ENCODE assay signal across 29 cellular contexts in the genomic region with DNA sequence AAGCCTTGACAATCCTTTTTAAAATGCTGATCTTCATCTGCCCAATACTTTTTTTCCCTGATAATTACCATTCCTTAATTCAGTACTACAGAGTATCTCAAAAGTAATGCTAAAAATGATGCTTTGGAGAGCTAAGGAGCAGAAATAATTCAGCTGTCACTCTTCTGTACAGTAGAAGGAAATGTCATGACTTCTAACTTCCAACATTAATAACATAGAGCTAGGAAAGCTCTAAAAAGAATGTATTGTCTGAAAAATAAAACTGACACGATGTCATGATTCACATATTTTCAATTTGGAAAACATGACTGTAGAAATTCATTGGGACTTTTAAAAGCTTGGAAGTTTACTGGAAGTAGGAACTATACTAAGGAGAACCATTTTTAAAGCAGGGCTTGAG.
"Had no signal": no experiment of that assay in that cellular context is flagged by ENCODE, and none has a peak within 500 bp of the region (broad histone marks: within the 10 kb centered on the region; RNA-seq: fewer than 3 reads in every experiment).

No MANE protein-coding gene starts in this region.

- ATAC-seq: natural killer cell; psoas muscle; right cardiac atrium; right lobe of liver; stimulated activated effector memory CD8-positive, alpha-beta T cell treated with anti-CD3 and anti-CD28 coated beads, Interleukin-12 subunit alpha, Interleukin-12 subunit beta, amount 100 ng/mL, for 72 hours; stimulated activated naive B cell treated with anti-CD40 and anti-IgM and Interleukin-4, amounts not matched to agents 10 μg/mL and 1 μg/mL and 100 μg/mL, for 72 hours had no signal

- H3K36me3 ChIP-seq: neutrophil, ovary, right lobe of liver, sigmoid colon, stomach, thoracic aorta, thyroid gland, tibial nerve, upper lobe of left lung, vagina had no signal

- H3K79me2 ChIP-seq: parathyroid adenoma had no signal

- H2AFZ ChIP-seq: parathyroid adenoma had no signal

- H3K9me3 ChIP-seq: neutrophil, ovary, psoas muscle, right lobe of liver, sigmoid colon, stomach, thoracic aorta, thyroid gland, tibial nerve, upper lobe of left lung, vagina had no signal

- DNase-seq: natural killer cell; nucleus accumbens; ovary; posterior cingulate gyrus; psoas muscle; right cardiac atrium; right lobe of liver; sigmoid colon; small intestine; stimulated activated CD4-positive, alpha-beta T cell treated with anti-CD3 and anti-CD28 coated beads, Interleukin-15, amount 100 ng/mL, for 24 hours; stimulated activated CD4-positive, alpha-beta T cell treated with anti-CD3 and anti-CD28 coated beads, Interleukin-2, amount 100 ng/mL, for 24 hours; stimulated activated CD4-positive, alpha-beta T cell treated with anti-CD3 and anti-CD28 coated beads, Interleukin-2, amount 100 ng/mL, for 48 hours; stimulated activated CD4-positive, alpha-beta T cell treated with anti-CD3 and anti-CD28 coated beads, Interleukin-4, amount 100 ng/mL, for 24 hours; stimulated activated naive B cell treated with anti-CD40 and anti-IgM and Interleukin-4, amounts not matched to agents 10 μg/mL and 1 μg/mL and 100 μg/mL, for 72 hours; stimulated activated naive CD4-positive, alpha-beta T cell treated with Interleukin-2 at 50 U/mL for 16 hours; stomach; thyroid gland; trophoblast cell; upper lobe of left lung had no signal

- H3K9me3 Mint-ChIP-seq: nephron; neural crest cell; stimulated activated naive B cell treated with anti-CD40 and anti-IgM and Interleukin-4, amounts not matched to agents 10 μg/mL and 1 μg/mL and 100 μg/mL, for 72 hours; stimulated activated naive CD8-positive, alpha-beta T cell treated with anti-CD3 and anti-CD28 coated beads, Interleukin-15, Interleukin-2, amounts not matched to agents 100 ng/mL and 50 ng/mL, for 24 hours had no signal

- H3K27me3 Mint-ChIP-seq: progenitor cell of endocrine pancreas; stimulated activated naive B cell treated with anti-CD40 and anti-IgM and Interleukin-4, amounts not matched to agents 10 μg/mL and 1 μg/mL and 100 μg/mL, for 72 hours; stimulated activated naive CD8-positive, alpha-beta T cell treated with anti-CD3 and anti-CD28 coated beads, Interleukin-15, Interleukin-2, amounts not matched to agents 100 ng/mL and 50 ng/mL, for 24 hours had no signal

- H3K27ac Mint-ChIP-seq: natural killer cell; nephron; progenitor cell of endocrine pancreas; stimulated activated effector memory CD8-positive, alpha-beta T cell treated with anti-CD3 and anti-CD28 coated beads, Interleukin-12 subunit alpha, Interleukin-12 subunit beta, amount 100 ng/mL, for 72 hours; stimulated activated naive B cell treated with anti-CD40 and anti-IgM and Interleukin-4, amounts not matched to agents 10 μg/mL and 1 μg/mL and 100 μg/mL, for 72 hours; stimulated activated naive CD8-positive, alpha-beta T cell treated with anti-CD3 and anti-CD28 coated beads, Interleukin-15, Interleukin-2, amounts not matched to agents 100 ng/mL and 50 ng/mL, for 24 hours had no signal

- H3K27me3 ChIP-seq: neutrophil, ovary, right lobe of liver, sigmoid colon, stomach, thyroid gland, tibial nerve, upper lobe of left lung, vagina had no signal

- H3K27ac ChIP-seq: neutrophil, ovary, parathyroid adenoma, psoas muscle, right lobe of liver, sigmoid colon, stomach, thoracic aorta, thyroid gland, tibial nerve, upper lobe of left lung, vagina had no signal

- H3K9ac ChIP-seq: parathyroid adenoma had no signal

- H3K4me1 ChIP-seq: parathyroid adenoma, psoas muscle, right lobe of liver, thyroid gland, upper lobe of left lung, vagina had no signal

- H3K36me3 Mint-ChIP-seq: natural killer cell; stimulated activated effector memory CD8-positive, alpha-beta T cell treated with anti-CD3 and anti-CD28 coated beads, Interleukin-12 subunit alpha, Interleukin-12 subunit beta, amount 100 ng/mL, for 72 hours; stimulated activated naive B cell treated with anti-CD40 and anti-IgM and Interleukin-4, amounts not matched to agents 10 μg/mL and 1 μg/mL and 100 μg/mL, for 72 hours had no signal

- H3K4me1 Mint-ChIP-seq: natural killer cell; nephron; stimulated activated effector memory CD8-positive, alpha-beta T cell treated with anti-CD3 and anti-CD28 coated beads, Interleukin-12 subunit alpha, Interleukin-12 subunit beta, amount 100 ng/mL, for 72 hours; stimulated activated naive B cell treated with anti-CD40 and anti-IgM and Interleukin-4, amounts not matched to agents 10 μg/mL and 1 μg/mL and 100 μg/mL, for 72 hours had no signal

- FAIRE-seq: small intestine had no signal

- H3K4me3 ChIP-seq: ovary, psoas muscle, right lobe of liver, sigmoid colon, stomach, thoracic aorta, thyroid gland, tibial nerve, upper lobe of left lung, vagina had no signal

- H3K4me3 Mint-ChIP-seq: natural killer cell; nephron; neural crest cell; stimulated activated effector memory CD8-positive, alpha-beta T cell treated with anti-CD3 and anti-CD28 coated beads, Interleukin-12 subunit alpha, Interleukin-12 subunit beta, amount 100 ng/mL, for 72 hours; stimulated activated naive B cell treated with anti-CD40 and anti-IgM and Interleukin-4, amounts not matched to agents 10 μg/mL and 1 μg/mL and 100 μg/mL, for 72 hours; stimulated activated naive CD8-positive, alpha-beta T cell treated with anti-CD3 and anti-CD28 coated beads, Interleukin-15, Interleukin-2, amounts not matched to agents 100 ng/mL and 50 ng/mL, for 24 hours had no signal
